ENCODE assay signal across 9 cellular contexts in the genomic region with DNA sequence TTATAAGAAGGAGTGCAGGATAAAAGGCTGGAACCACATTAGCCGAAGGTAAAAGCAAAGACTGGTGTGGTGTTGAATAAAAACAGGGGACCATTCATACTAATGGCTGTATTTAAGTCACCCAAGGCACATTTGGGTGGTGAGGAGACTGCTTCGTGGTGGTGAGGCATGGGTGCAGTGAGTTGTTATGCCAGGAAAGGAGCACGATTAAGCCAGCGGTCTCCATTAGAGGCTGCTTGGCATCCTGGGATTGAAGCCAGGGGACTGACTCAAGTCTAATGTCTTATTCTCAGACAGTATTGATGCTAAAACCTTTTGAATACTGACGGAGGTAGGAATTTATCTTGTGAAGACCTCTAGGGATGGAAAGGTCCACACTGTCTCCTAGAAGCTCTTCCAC. TPM values are rescaled to one million over a fixed set of nuclear protein-coding genes. Genes with fewer than 3 reads are reported as not detected.
A peak's percentile ranks its signal among the peaks of the same experiment; 100 is the strongest.
DNase-seq lines count a peak whose midpoint lies in the region; ATAC-seq and TF ChIP-seq lines count a peak whose summit lies in the region.
"Had no signal": no experiment of that assay in that cellular context is flagged by ENCODE, and none has a peak within 500 bp of the region (broad histone marks: within the 10 kb centered on the region; RNA-seq: fewer than 3 reads in every experiment).

No MANE protein-coding gene starts in this region.

- H3K27ac ChIP-seq in adrenal gland: peak overlapping the region; percentile 17 to 82 (median 55)

- no peaks in the 10 kb centered on the region for H3K9me3 Mint-ChIP-seq in naive B cell

- H3K36me3 ChIP-seq in adrenal gland (replicated peaks in 1 of 2): no peaks in the 10 kb centered on the region

- peaks cover 9 to 19% (median 12%) of the 10 kb centered on the region in 3 donors for H3K4me1 Mint-ChIP-seq in naive B cell

- H3K4me3 ChIP-seq in adrenal gland: peak overlapping the region in 2 of 4 donors; percentile 20 to 49

- DNase-seq in ACHN (peak; percentile 9), adrenal gland (peak in 6 of 7 donors; percentile 49 to 69 (median 57)), naive B cell (no peak), NCI-H1092 treated with DMSO at 0.1 percent for 48 hours (lab: John Stamatoyannopoulos, UW) (no peak), DMS 273 treated with DMSO at 0.1 percent for 48 hours (lab: John Stamatoyannopoulos, UW) (no peak)
- DNase-seq: NCI-H226 had no signal

- WGBS in adrenal gland, 4 donors: 16 to 36% (median 26%) methylated on average over 5 of the region's 5 CpGs

- H3K36me3 Mint-ChIP-seq in naive B cell: no peaks in the 10 kb centered on the region

- H3K9me3 ChIP-seq in adrenal gland (replicated peaks in 1 of 3): no peaks in the 10 kb centered on the region

- intact Hi-C loops in adrenal gland (cut with DNase I): no loop called here

- peak overlapping the region in 4 of 6 donors; percentile 77 to 93 (median 90) for H3K27ac Mint-ChIP-seq in naive B cell

- no peaks in the 10 kb centered on the region for H3K27me3 Mint-ChIP-seq in naive B cell

- ATAC-seq in GM21619 (IDR thresholded peaks at IDR 0.05; ENCODE audit: unreplicated experiment) (peak; percentile 14), naive B cell (ENCODE audit: low read depth in 2 of 2) (no peak), HG03025 (IDR thresholded peaks at IDR 0.05; ENCODE audit: low FRiP score, unreplicated experiment) (no peak), HG03439 (IDR thresholded peaks at IDR 0.05; ENCODE audit: unreplicated experiment) (no peak)

- H3K4me1 ChIP-seq in adrenal gland (replicated peaks in 1 of 2): peaks cover 6 to 46% of the 10 kb centered on the region in 2 donors

- no peak for TF ChIP-seq CTCF in adrenal gland (IDR thresholded peaks at IDR 0.05)

- peak overlapping the region in 6 of 8 donors; percentile 43 to 84 (median 76) for H3K4me3 Mint-ChIP-seq in naive B cell

- no peak for TF ChIP-seq POLR2A in adrenal gland (IDR thresholded peaks at IDR 0.05)

- no peaks in the 10 kb centered on the region for H3K27me3 ChIP-seq in adrenal gland

- in situ Hi-C loops in ACHN (cut with HindIII; ENCODE audit: low pct_ligation_motif_present, low pct_unique_long_range_greater_than_20kb, low sequenced_read_pairs): no loop called here

RNA-seq across cellular contexts. Expression of a gene that starts 21.9 kb away (rescaled TPM):
- total RNA-seq in adrenal gland: 10 to 100 TPM; 25.2 to 57.7 (median 43.8) TPM
- polyA plus RNA-seq in adrenal gland: 10 to 100 TPM in 1 of 3 donors, 1 to 10 TPM in 2; 7.0 to 35.7 (median 9.3) TPM
- 10 to 100 TPM; 11.9 to 25.4 (median 22.6) TPM for polyA plus RNA-seq in naive B cell (ENCODE audit: low read depth in 6 of 6)

Comparison
In these comparisons a context has a peak if more than half of its experiments do, and no peak if none do; other contexts are left out.
1. DNase-seq: peak in ACHN (single experiment) and adrenal gland (6 of 7); none in naive B cell (single experiment), NCI-H1092 treated with DMSO at 0.1 percent for 48 hours (single experiment) and DMS 273 treated with DMSO at 0.1 percent for 48 hours (single experiment).